Comparison of ENCODE assay signal across 17 cellular contexts in genomic region chr1:208065862-208066261, GRCh38.
DNase-seq lines count a peak whose midpoint lies in the region; ATAC-seq and TF ChIP-seq lines count a peak whose summit lies in the region.
"Had no signal": no experiment of that assay in that cellular context is flagged by ENCODE, and none has a peak within 500 bp of the region (broad histone marks: within the 10 kb centered on the region; RNA-seq: fewer than 3 reads in every experiment).

No MANE protein-coding gene starts in this region.

- DNase-seq in AG10803 (ENCODE audit: low read depth) (peak; percentile 6), IMR-90 (peak; percentile 25), amniotic epithelial cell (ENCODE audit: low read depth) (peak; percentile 38), lower lobe of right lung (no peak), NCI-H526 (lab: John Stamatoyannopoulos, UW) (no peak), MG63 (no peak), coronary artery (ENCODE audit: low spot score) (no peak)
- DNase-seq: ACHN; activated CD4-positive, alpha-beta T cell treated with anti-CD3 and anti-CD28 coated beads for 36 hours; activated naive CD8-positive, alpha-beta T cell treated with anti-CD3 and anti-CD28 coated beads, Interleukin-2, amount 50 U/mL, for 24 hours; colonic mucosa; hippocampal formation; NCI-H1105 treated with DMSO at 0.1 percent for 48 hours; NCI-H345; PC-9; stimulated activated naive CD8-positive, alpha-beta T cell treated with anti-CD3 and anti-CD28 coated beads, Interleukin-15, Interleukin-2, amounts not matched to agents 100 U/mL and 50 U/mL, for 24 hours had no signal

- H3K9ac ChIP-seq in IMR-90 (ENCODE audit: low read depth, low read length): no peak overlapping the region

- H3K4me1 ChIP-seq in IMR-90 (ENCODE audit: control insufficient read depth, insufficient read depth, low read length) (no peaks in the 10 kb centered on the region), lower lobe of right lung (no peaks in the 10 kb centered on the region)
- H3K4me1 ChIP-seq: colonic mucosa had no signal

- TF ChIP-seq POLR2A in IMR-90 (IDR thresholded peaks at IDR 0.05; ENCODE audit: low read depth, low read length): no peak

- intact Hi-C loops in IMR-90 (cut with micrococcal nuclease) (no loop called here), lower lobe of right lung (cut with DNase I) (no loop called here)

- no peaks in the 10 kb centered on the region for H3K79me1 ChIP-seq in IMR-90 (ENCODE audit: low read depth in 1 of 2, low read length in 2 of 2)

- ATAC-seq in IMR-90 (ENCODE audit: low read depth) (no peak), lower lobe of right lung (peak; percentile 50 to 74), HG02840 (IDR thresholded peaks at IDR 0.05; ENCODE audit: low FRiP score, unreplicated experiment) (no peak)
- ATAC-seq: activated CD4-positive, alpha-beta T cell treated with anti-CD3 and anti-CD28 coated beads for 36 hours; activated naive CD8-positive, alpha-beta T cell treated with anti-CD3 and anti-CD28 coated beads, Interleukin-2, amount 50 U/mL, for 24 hours; stimulated activated naive CD8-positive, alpha-beta T cell treated with anti-CD3 and anti-CD28 coated beads, Interleukin-15, Interleukin-2, amounts not matched to agents 100 U/mL and 50 U/mL, for 24 hours had no signal

- H3K27me3 ChIP-seq in IMR-90 (ENCODE audit: control insufficient read depth, insufficient read depth, low read length): no peaks in the 10 kb centered on the region
- no peaks in the 10 kb centered on the region for H3K27me3 ChIP-seq in lower lobe of right lung (ENCODE audit: low read depth)
- H3K27me3 ChIP-seq in MG63: no peaks in the 10 kb centered on the region
- H3K27me3 ChIP-seq: colonic mucosa had no signal

- H2AK5ac ChIP-seq in IMR-90 (ENCODE audit: low read depth, low read length): no peak overlapping the region

- dilution Hi-C loops in IMR-90 (cut with HindIII; ENCODE audit: low sequenced_read_pairs, unreplicated experiment): no loop called here

- no peak overlapping the region for H2BK5ac ChIP-seq in IMR-90 (ENCODE audit: low read depth, low read length, poor library complexity, severe bottlenecking)

- H4K91ac ChIP-seq in IMR-90 (ENCODE audit: insufficient read depth, low read depth, low read length): no peak overlapping the region

- no peak overlapping the region for H2AK9ac ChIP-seq in IMR-90 (replicated peaks; ENCODE audit: low read depth, low read length, poor library complexity)

- no peak overlapping the region for H2BK120ac ChIP-seq in IMR-90 (ENCODE audit: low read depth, low read length)

- BruUV-seq in IMR-90 (replicated peaks; lab: Mats Ljungman, UMichigan): no TSS peak

- H3K23ac ChIP-seq in IMR-90 (ENCODE audit: low read depth, low read length): no peak overlapping the region

- no peak overlapping the region for H3K4me3 ChIP-seq in AG10803 (ENCODE audit: low read length)
- H3K4me3 ChIP-seq in IMR-90 (ENCODE audit: insufficient read depth, low read depth, low read length): no peak overlapping the region
- H3K4me3 ChIP-seq in lower lobe of right lung: no peak overlapping the region
- H3K4me3 ChIP-seq in MG63: no peak overlapping the region
- no peak overlapping the region for H3K4me3 ChIP-seq in coronary artery
- H3K4me3 ChIP-seq: colonic mucosa, PC-9 had no signal

- TF ChIP-seq RAD21 in IMR-90 (IDR thresholded peaks at IDR 0.05; ENCODE audit: low read length): no peak

- H2BK15ac ChIP-seq in IMR-90 (ENCODE audit: low read depth, low read length): no peak overlapping the region

- H4K20me1 ChIP-seq in IMR-90 (ENCODE audit: insufficient read depth, low read length): no peaks in the 10 kb centered on the region

- in situ Hi-C loops in IMR-90 (cut with MboI; ENCODE audit: low sequenced_read_pairs): no loop called here

- no peaks in the 10 kb centered on the region for H3K36me3 ChIP-seq in IMR-90 (ENCODE audit: control insufficient read depth, insufficient read depth, low read length)
- H3K36me3 ChIP-seq in lower lobe of right lung: peaks cover 82% of the 10 kb centered on the region
- no peaks in the 10 kb centered on the region for H3K36me3 ChIP-seq in MG63
- H3K36me3 ChIP-seq: colonic mucosa had no signal

- CTCF ChIA-PET in IMR-90 (lab: Yijun Ruan, JAX): no interaction called here

- H3K27ac ChIP-seq in IMR-90 (ENCODE audit: insufficient read depth, low read length) (no peak overlapping the region), lower lobe of right lung (no peak overlapping the region), coronary artery (peak overlapping the region in 1 of 2 donors; percentile 69)
- H3K27ac ChIP-seq: colonic mucosa, PC-9 had no signal

- H3K4ac ChIP-seq in IMR-90 (ENCODE audit: low read depth, low read length): no peak overlapping the region

- H4K5ac ChIP-seq in IMR-90 (ENCODE audit: low read depth, low read length): no peak overlapping the region

- H2AFZ ChIP-seq in IMR-90 (replicated peaks; ENCODE audit: low read length, poor library complexity): no peak overlapping the region
- H2AFZ ChIP-seq: PC-9 had no signal

- H3K56ac ChIP-seq in IMR-90 (ENCODE audit: extremely low read depth, insufficient read depth, low read length): no peak overlapping the region

- POLR2A ChIA-PET in IMR-90 (lab: Charles Lee; ENCODE audit: unreplicated experiment): no interaction called here

- 0 out of 2 replicates have a peak, but pooled peaks cover 3% of the 10 kb centered on the region for H3K9me1 ChIP-seq in IMR-90 (ENCODE audit: insufficient read depth, low read length)

- no peak overlapping the region for H3K14ac ChIP-seq in IMR-90 (replicated peaks; ENCODE audit: low read depth, low read length)

- no peak for TF ChIP-seq CTCF in AG10803 (conservative IDR thresholded peaks at IDR 0.05; ENCODE audit: low read length)
- TF ChIP-seq CTCF in IMR-90 (conservative IDR thresholded peaks at IDR 0.05; ENCODE audit: low read depth, low read length): no peak
- TF ChIP-seq CTCF in lower lobe of right lung (IDR thresholded peaks at IDR 0.05): no peak
- no peak for TF ChIP-seq CTCF in coronary artery (IDR thresholded peaks at IDR 0.05)

- no peak overlapping the region for H2BK20ac ChIP-seq in IMR-90 (ENCODE audit: low read depth, low read length)

- H3K18ac ChIP-seq in IMR-90 (ENCODE audit: low read depth, low read length): no peak overlapping the region

- H4K8ac ChIP-seq in IMR-90 (ENCODE audit: low read depth in 2 of 2, low read length in 2 of 2): no peak overlapping the region

- no peaks in the 10 kb centered on the region for H3K9me3 ChIP-seq in IMR-90 (ENCODE audit: control insufficient read depth, insufficient read depth, low read length)
- no peaks in the 10 kb centered on the region for H3K9me3 ChIP-seq in lower lobe of right lung
- no peaks in the 10 kb centered on the region for H3K9me3 ChIP-seq in MG63
- H3K9me3 ChIP-seq: colonic mucosa had no signal

- H3K4me2 ChIP-seq in IMR-90 (ENCODE audit: low read depth, low read length): no peak overlapping the region
- H3K4me2 ChIP-seq: PC-9 had no signal

TF ChIP-seq in IMR-90, 13 proteins besides CTCF, POLR2A, EP300 and RAD21:
- TF ChIP-seq SMC3 (IDR thresholded peaks at IDR 0.05; ENCODE audit: low read depth, low read length) (no peak), BHLHE40 (IDR thresholded peaks at IDR 0.05; ENCODE audit: low read depth, low read length) (no peak), RFX5 (IDR thresholded peaks at IDR 0.05; ENCODE audit: low read depth, low read length) (no peak)

Comparison
In these comparisons a context has a peak if more than half of its experiments do, and no peak if none do; other contexts are left out.
1. DNase-seq: peak in AG10803 (single experiment), IMR-90 (single experiment) and amniotic epithelial cell (single experiment); none in lower lobe of right lung (single experiment), NCI-H526 (0 of 2), MG63 (single experiment) and coronary artery (single experiment).
2. ATAC-seq: peak in lower lobe of right lung (2 of 2); none in IMR-90 (single experiment) and HG02840 (single experiment).